In genomic region chr10:61337741-61338140, GRCh38 we compare ENCODE assay signal across 15 cellular contexts.
DNase-seq lines count a peak whose midpoint lies in the region; ATAC-seq and TF ChIP-seq lines count a peak whose summit lies in the region.
"Had no signal": no experiment of that assay in that cellular context is flagged by ENCODE, and none has a peak within 500 bp of the region (broad histone marks: within the 10 kb centered on the region; RNA-seq: fewer than 3 reads in every experiment).

No MANE protein-coding gene starts in this region.

- ATAC-seq in HG03135 (IDR thresholded peaks at IDR 0.05; ENCODE audit: unreplicated experiment): no peak
- ATAC-seq: A549 had no signal

- DNase-seq in DMS 273 (lab: John Stamatoyannopoulos, UW; ENCODE audit: unreplicated experiment): peak; percentile 44
- no peak for DNase-seq in DMS 273 treated with DMSO at 0.1 percent for 48 hours (lab: John Stamatoyannopoulos, UW)
- DNase-seq in NCI-H446 treated with DMSO at 0.1 percent for 48 hours (lab: John Stamatoyannopoulos, UW): peak; percentile 75
- peak; percentile 55 for DNase-seq in fibroblast of peridontal ligament (ENCODE audit: extremely low read depth)
- no peak for DNase-seq in NCI-H345 treated with DMSO at 0.1 percent for 48 hours (lab: John Stamatoyannopoulos, UW; ENCODE audit: unreplicated experiment)
- DNase-seq: AML-193; Caco-2; CD4-positive, alpha-beta T cell; DMS79 treated with DMSO at 0.1 percent for 48 hours; GF-D8; GOT3; H9 had no signal

- no peak overlapping the region for H3K4me3 Mint-ChIP-seq in nephron
- H3K4me3 Mint-ChIP-seq: CD4-positive, alpha-beta T cell; H9 had no signal

- no peak for TF ChIP-seq CTCF in nephron (IDR thresholded peaks at IDR 0.05; ENCODE audit: unreplicated experiment in 3 of 3)

- peaks cover 24% of the 10 kb centered on the region for H3K4me1 Mint-ChIP-seq in nephron
- H3K4me1 Mint-ChIP-seq: H9 had no signal

- no peaks in the 10 kb centered on the region for H3K36me3 Mint-ChIP-seq in nephron (ENCODE audit: low read depth)

- no peaks in the 10 kb centered on the region for H3K27me3 Mint-ChIP-seq in nephron (ENCODE audit: low read depth)
- H3K27me3 Mint-ChIP-seq: CD4-positive, alpha-beta T cell had no signal

- peaks cover 9% of the 10 kb centered on the region for H3K9me3 Mint-ChIP-seq in nephron

- peak overlapping the region; percentile 38 to 93 (median 69) for H3K27ac Mint-ChIP-seq in nephron
- H3K27ac Mint-ChIP-seq: CD4-positive, alpha-beta T cell; H9 had no signal

Comparison
In these comparisons a context has a peak if more than half of its experiments do, and no peak if none do; other contexts are left out.
1. DNase-seq: peak in DMS 273 (single experiment), NCI-H446 treated with DMSO at 0.1 percent for 48 hours (single experiment) and fibroblast of peridontal ligament (single experiment); none in DMS 273 treated with DMSO at 0.1 percent for 48 hours (single experiment) and NCI-H345 treated with DMSO at 0.1 percent for 48 hours (single experiment).